In genomic region chr1:55216078-55216477, GRCh38 we compare ENCODE assay signal across 8 cellular contexts. TPM values are rescaled to one million over a fixed set of nuclear protein-coding genes. Genes with fewer than 3 reads are reported as not detected.
A peak's percentile ranks its signal among the peaks of the same experiment; 100 is the strongest.
DNase-seq lines count a peak whose midpoint lies in the region; ATAC-seq, FAIRE-seq and TF ChIP-seq lines count a peak whose summit lies in the region.

No MANE protein-coding gene starts in this region.

- H3K4me3 ChIP-seq in left ventricle myocardium inferior, result peak overlapping the region; percentile 89
- H3K4me3 ChIP-seq in GM12878, result peak overlapping the region; percentile 89
- peak overlapping the region; percentile 61 to 73 for H3K4me3 ChIP-seq in uterus

- no peak for ATAC-seq in left cardiac atrium
- no peak for ATAC-seq in GM12878
- ATAC-seq in GM18505 (IDR thresholded peaks at IDR 0.05; ENCODE audit: unreplicated experiment), result no peak

- WGBS in GM12878 (ENCODE audit: insufficient coverage, insufficient replicate concordance, low lambda C conversion rate, missing lambda C conversion rate), result 50% methylated on average over 10 of the region's 10 CpGs

- H3K9ac ChIP-seq in GM12878 (ENCODE audit: control insufficient read depth, insufficient read depth, low read length), result peak overlapping the region; percentile 65

- intact Hi-C loops in left ventricle myocardium inferior (cut with micrococcal nuclease), result no loop called here
- intact Hi-C loops in left cardiac atrium (cut with DNase I), result loop anchor here (5.0 to 10.0 kb wide), 3 partner anchors 51 to 61 kb away; no protein-coding TSS in a partner anchor
- intact Hi-C loops in GM12878 (cut with micrococcal nuclease; ENCODE audit: unreplicated experiment), result loop anchor here (10.0 kb wide), 1 partner anchor 1349 kb away; no protein-coding TSS in a partner anchor
- intact Hi-C loops in uterus (cut with DNase I; ENCODE audit: low total_unique reads), result no loop called here

- DNase-seq in left ventricle myocardium inferior, result no peak
- DNase-seq in left cardiac atrium, result no peak
- DNase-seq in GM12878 (ENCODE audit: low read depth, low spot score), result no peak
- DNase-seq in medulla oblongata (ENCODE audit: extremely low spot score), result peak; percentile 24
- DNase-seq in uterus, result no peak
- DNase-seq in activated CD4-positive, alpha-beta T cell treated with anti-CD3 and anti-CD28 coated beads for 48 hours, result no peak
- DNase-seq in GM03348 (ENCODE audit: low spot score), result no peak

- H3K27ac ChIP-seq in left ventricle myocardium inferior (replicated peaks), result peak overlapping the region; percentile 99
- H3K27ac ChIP-seq in GM12878 (ENCODE audit: control insufficient read depth, insufficient read depth), result peak overlapping the region; percentile 87
- peak overlapping the region; percentile 92 for H3K27ac ChIP-seq in uterus

- TF ChIP-seq CTCF in left ventricle myocardium inferior (IDR thresholded peaks at IDR 0.05; ENCODE audit: borderline replicate concordance) (no peak), GM12878 (IDR thresholded peaks at IDR 0.05 in 2 of 3, conservative IDR thresholded peaks at IDR 0.05 in 1 of 3; ENCODE audit: control insufficient read depth in 2 of 3, extremely low read depth in 1 of 3, insufficient read depth in 1 of 3, low read depth in 3 of 3, low read length in 3 of 3) (no peak), uterus (IDR thresholded peaks at IDR 0.05) (no peak)

- RAD21 ChIA-PET in GM12878 (lab: Charles Lee; ENCODE audit: unreplicated experiment), result interaction anchor here (1.6 kb wide), 1 partner anchor 41 kb away, joined by 8 read pairs; no protein-coding TSS in a partner anchor

- H3K4me2 ChIP-seq in GM12878 (ENCODE audit: control insufficient read depth, insufficient read depth), result peak overlapping the region; percentile 48

- FAIRE-seq in GM12878 (lab: Jason Lieb, UNC), result no peak

- H3K36me3 ChIP-seq in left ventricle myocardium inferior (no peaks in the 10 kb centered on the region), GM12878 (ENCODE audit: control insufficient read depth in 2 of 2, insufficient read depth in 2 of 2, low read length in 1 of 2) (no peaks in the 10 kb centered on the region), uterus (no peaks in the 10 kb centered on the region)

- in situ Hi-C loops in GM12878 (cut with MboI), result no loop called here

- no peaks in the 10 kb centered on the region for H4K20me1 ChIP-seq in GM12878 (ENCODE audit: control insufficient read depth, insufficient read depth)

- H3K27me3 ChIP-seq in left ventricle myocardium inferior (ENCODE audit: low read depth) (no peaks in the 10 kb centered on the region), GM12878 (replicated peaks in 1 of 2; ENCODE audit: control insufficient read depth in 2 of 2, insufficient read depth in 2 of 2, low read length in 1 of 2) (no peaks in the 10 kb centered on the region), uterus (no peaks in the 10 kb centered on the region)

- SMC1A ChIA-PET in GM12878 (lab: Charles Lee; ENCODE audit: uncharacterized antibody, unreplicated experiment), result interaction anchor here (1.5 to 1.8 kb wide), 2 partner anchors 13 to 61 kb away, joined by 3 to 5 read pairs; no protein-coding TSS in a partner anchor

- BruUV-seq in GM12878 (replicated peaks; lab: Mats Ljungman, UMichigan), result TSS peak; percentile 86

- H3K9me3 ChIP-seq in left ventricle myocardium inferior (replicated peaks), result no peaks in the 10 kb centered on the region
- H3K9me3 ChIP-seq in GM12878 (replicated peaks; ENCODE audit: control insufficient read depth, insufficient read depth, low read length), result no peaks in the 10 kb centered on the region
- no peaks in the 10 kb centered on the region for H3K9me3 ChIP-seq in uterus

- no peak for TF ChIP-seq POLR2A in GM12878 (IDR thresholded peaks at IDR 0.05; ENCODE audit: low read depth, low read length)
- TF ChIP-seq POLR2A in uterus (IDR thresholded peaks at IDR 0.05), result no peak
- no peak for TF ChIP-seq POLR2A in GM18505 (IDR thresholded peaks at IDR 0.05; ENCODE audit: borderline replicate concordance, extremely low read depth, insufficient read depth, insufficient read length)

- peaks cover 47% of the 10 kb centered on the region for H3K79me2 ChIP-seq in GM12878 (ENCODE audit: control insufficient read depth, insufficient read depth, low read length)

- peaks cover 66% of the 10 kb centered on the region for H3K4me1 ChIP-seq in left ventricle myocardium inferior
- H3K4me1 ChIP-seq in GM12878 (ENCODE audit: control insufficient read depth, insufficient read depth, low read length), result peaks cover 4% of the 10 kb centered on the region
- H3K4me1 ChIP-seq in uterus, result peaks cover 0 to 8% of the 10 kb centered on the region in 2 donors

- POLR2A ChIA-PET in GM12878 (lab: Charles Lee), result interaction anchor here (4.0 kb wide), 1 partner anchor 10 kb away, joined by 16 read pairs; no protein-coding TSS in a partner anchor

- no peak for TF ChIP-seq RAD21 in GM12878 (IDR thresholded peaks at IDR 0.05; ENCODE audit: insufficient read depth, low read depth, low read length)

- H2AFZ ChIP-seq in GM12878 (ENCODE audit: control insufficient read depth, low read depth, low read length), result peak overlapping the region; percentile 65

- CTCF ChIA-PET in GM12878 (lab: Yijun Ruan, JAX), result interaction anchor here (0.5 to 1.4 kb wide), 4 partner anchors 11 to 1368 kb away, joined by 3 to 4 read pairs (median 4); no protein-coding TSS in a partner anchor

- TF ChIP-seq EP300 in GM12878 (IDR thresholded peaks at IDR 0.05; ENCODE audit: borderline replicate concordance in 1 of 2, control insufficient read depth in 1 of 2, low read depth in 2 of 2, low read length in 2 of 2), result no peak

TF ChIP-seq in GM12878, 131 proteins besides CTCF, POLR2A, EP300 and RAD21:
- TF ChIP-seq MTA2 (IDR thresholded peaks at IDR 0.05; ENCODE audit: low read depth) (0 out of 2 replicates have a peak, but pooled peaks have one; percentile 4), BMI1 (IDR thresholded peaks at IDR 0.05; ENCODE audit: borderline replicate concordance) (no peak)

RNA-seq across cellular contexts. Expression of gene USP24, which starts 0.9 kb away (rescaled TPM):
- total RNA-seq in left ventricle myocardium inferior, result 39.5 TPM
- total RNA-seq in left cardiac atrium, result 10 to 100 TPM; 31.8 to 33.6 TPM
- 162 TPM in 2 replicates for total RNA-seq in GM12878 (2013; cell fraction: nucleolus; rRNA removed)
- 28.7 and 34.1 TPM in 2 replicates for total RNA-seq in GM12878 (2014; rRNA removed)
- 36.5 and 42.7 TPM in 2 replicates for total RNA-seq in GM12878 (2014; rRNA removed; fragmentation: Illumina TruSeq; extraction: Trizol)
- 26.8 and 32.1 TPM in 2 replicates for total RNA-seq in GM12878 (2021)
- polyA plus RNA-seq in GM12878 (2011; ENCODE audit: low read depth), result 15.9 TPM
- 22.7 and 24.2 TPM in 2 replicates for polyA plus RNA-seq in GM12878 (2011; rRNA removed)
- 14.3 and 19.6 TPM in 2 replicates for polyA plus RNA-seq in GM12878 (2011; cell fraction: cytosol; rRNA removed)
- 32.8 and 35.9 TPM in 2 replicates for polyA plus RNA-seq in GM12878 (2011; cell fraction: nucleus; rRNA removed)
- polyA plus RNA-seq in GM12878 (2012), result 17.2 and 18.5 TPM in 2 replicates
- 31.0 and 37.2 TPM in 2 replicates for polyA plus RNA-seq in GM12878 (2014; fragmentation: Illumina TruSeq; extraction: Trizol)
- 1 to 10 TPM; 4.6 to 6.4 TPM for polyA plus RNA-seq in GM12878 (2014; fragmentation: Nextera tagmentation; extraction: Ambion mirVana)
- polyA plus RNA-seq in GM12878 (2014; rRNA removed), result 22.9 and 27.8 TPM in 2 replicates
- 1 to 10 TPM; 8.4 to 9.6 TPM for polyA plus RNA-seq in GM12878 (2016; fragmentation: Nextera tagmentation; extraction: Ambion mirVana)
- polyA minus RNA-seq in GM12878 (2011; rRNA and poly(A)+ RNA removed), result 64.6 and 80.2 TPM in 2 replicates
- polyA minus RNA-seq in GM12878 (2011; cell fraction: cytosol; rRNA and poly(A)+ RNA removed), result 22.3 and 27.1 TPM in 2 replicates
- 49.0 and 65.9 TPM in 2 replicates for polyA minus RNA-seq in GM12878 (2011; cell fraction: nucleus; rRNA and poly(A)+ RNA removed)
- total RNA-seq in uterus, result 10 to 100 TPM; 14.9 to 66.1 (median 44.1) TPM

Comparison
In these comparisons a context has a peak if more than half of its experiments do, and no peak if none do; other contexts are left out.
1. intact Hi-C loops: an anchor here in left cardiac atrium (5.0 to 10.0 kb wide) and GM12878 (10.0 kb wide); none called in left ventricle myocardium inferior and uterus.